In genomic region chr12:3090238-3091029, GRCh38 we compare ENCODE assay signal across 21 cellular contexts. TPM values are rescaled to one million over a fixed set of nuclear protein-coding genes. Genes with fewer than 3 reads are reported as not detected.
"Had no signal": no experiment of that assay in that cellular context is flagged by ENCODE, and none has a peak within 500 bp of the region (broad histone marks: within the 10 kb centered on the region; RNA-seq: fewer than 3 reads in every experiment).

No MANE protein-coding gene starts in this region.

- H3K27me3 ChIP-seq: adrenal gland, foreskin keratinocyte had no signal

- H3K27me3 Mint-ChIP-seq: activated CD4-positive, alpha-beta T cell treated with anti-CD3 and anti-CD28 coated beads, Interleukin-2, amount 10 ng/mL, durations not matched to agents 24 days and 14 days; activated naive CD4-positive, alpha-beta T cell treated with anti-CD3 and anti-CD28 coated beads, Interleukin-2, amount 50 U/mL, for 24 hours had no signal

- H3K9me3 Mint-ChIP-seq: activated B cell treated with CpG ODN at 0.5 μM for 24 hours; activated CD4-positive, alpha-beta T cell treated with anti-CD3 and anti-CD28 coated beads, Interleukin-2, amount 10 ng/mL, durations not matched to agents 24 days and 14 days; activated naive CD4-positive, alpha-beta T cell treated with anti-CD3 and anti-CD28 coated beads, Interleukin-2, amount 50 U/mL, for 24 hours; naive B cell had no signal

- H3K36me3 ChIP-seq: adrenal gland, neutrophil had no signal

- H3K27ac ChIP-seq: adrenal gland, foreskin keratinocyte, neutrophil had no signal

- ATAC-seq: activated CD8-positive, alpha-beta T cell treated with anti-CD3 and anti-CD28 coated beads, Interleukin-2, amount 10 ng/mL, durations not matched to agents 7 days and 5 days; foreskin keratinocyte; left colon; stimulated activated naive CD8-positive, alpha-beta T cell treated with anti-CD3 and anti-CD28 coated beads, Interleukin-15, Interleukin-2, amounts not matched to agents 100 U/mL and 50 U/mL, for 24 hours had no signal

- H3K4me1 Mint-ChIP-seq: activated B cell treated with CpG ODN at 0.5 μM for 24 hours; activated CD4-positive, alpha-beta T cell treated with anti-CD3 and anti-CD28 coated beads, Interleukin-2, amount 10 ng/mL, durations not matched to agents 24 days and 14 days; activated naive CD4-positive, alpha-beta T cell treated with anti-CD3 and anti-CD28 coated beads, Interleukin-2, amount 50 U/mL, for 24 hours; naive B cell had no signal

- H3K4me3 ChIP-seq: adrenal gland, skin epidermis had no signal

- DNase-seq: activated B cell treated with CpG ODN at 0.5 μM for 24 hours; activated CD4-positive, alpha-beta T cell treated with anti-CD3 and anti-CD28 coated beads, Interleukin-2, amount 10 ng/mL, durations not matched to agents 24 days and 14 days; activated CD8-positive, alpha-beta memory T cell treated with anti-CD3 and anti-CD28 coated beads, Interleukin-2, amount 50 U/mL, for 4 hours; activated CD8-positive, alpha-beta T cell treated with anti-CD3 and anti-CD28 coated beads, Interleukin-2, amount 10 ng/mL, durations not matched to agents 7 days and 5 days; activated effector memory CD4-positive, alpha-beta T cell treated with anti-CD3 and anti-CD28 coated beads, Interleukin-2, amount 50 U/mL, for 16 hours; activated T-cell treated with anti-CD3 and anti-CD28 coated beads, Interleukin-2, amount 50 U/mL, for 48 hours; adrenal gland; central memory CD4-positive, alpha-beta T cell; cortex of kidney; effector CD8-positive, alpha-beta T cell; foreskin keratinocyte; head of caudate nucleus; left colon; naive B cell; retina; stimulated activated naive CD8-positive, alpha-beta T cell treated with anti-CD3 and anti-CD28 coated beads, Interleukin-15, Interleukin-2, amounts not matched to agents 100 U/mL and 50 U/mL, for 24 hours; trophoblast cell had no signal

- H3K9me3 ChIP-seq: adrenal gland, neutrophil had no signal

- H3K4me3 Mint-ChIP-seq: activated B cell treated with CpG ODN at 0.5 μM for 24 hours; activated CD4-positive, alpha-beta T cell treated with anti-CD3 and anti-CD28 coated beads, Interleukin-2, amount 10 ng/mL, durations not matched to agents 24 days and 14 days; activated CD8-positive, alpha-beta T cell treated with anti-CD3 and anti-CD28 coated beads, Interleukin-2, amount 10 ng/mL, durations not matched to agents 7 days and 5 days; activated naive CD4-positive, alpha-beta T cell treated with anti-CD3 and anti-CD28 coated beads, Interleukin-2, amount 50 U/mL, for 24 hours; naive B cell had no signal

- H3K36me3 Mint-ChIP-seq: activated naive CD4-positive, alpha-beta T cell treated with anti-CD3 and anti-CD28 coated beads, Interleukin-2, amount 50 U/mL, for 24 hours; naive B cell had no signal

- H3K4me1 ChIP-seq: adrenal gland, foreskin keratinocyte had no signal

- H3K27ac Mint-ChIP-seq: activated B cell treated with CpG ODN at 0.5 μM for 24 hours; activated CD4-positive, alpha-beta T cell treated with anti-CD3 and anti-CD28 coated beads, Interleukin-2, amount 10 ng/mL, durations not matched to agents 24 days and 14 days; activated CD8-positive, alpha-beta T cell treated with anti-CD3 and anti-CD28 coated beads, Interleukin-2, amount 10 ng/mL, durations not matched to agents 7 days and 5 days; activated naive CD4-positive, alpha-beta T cell treated with anti-CD3 and anti-CD28 coated beads, Interleukin-2, amount 50 U/mL, for 24 hours had no signal

RNA-seq across cellular contexts. Expression of gene TSPAN9, which starts 13.3 kb away (rescaled TPM):
- total RNA-seq: activated CD8-positive, alpha-beta T cell treated with anti-CD3 and anti-CD28 coated beads, Interleukin-2, amount 10 ng/mL, durations not matched to agents 7 days and 5 days; T-helper 2 cell treated with Interferon-gamma antibody and Interleukin-4, amounts not matched to agents 100 ng/mL and 5 ng/mL, for 36 hours had no signal
